In genomic region chr6:17102258-17102870, GRCh38 we compare ENCODE assay signal across 10 cellular contexts. TPM values are rescaled to one million over a fixed set of nuclear protein-coding genes. Genes with fewer than 3 reads are reported as not detected.
DNase-seq lines count a peak whose midpoint lies in the region; ATAC-seq, FAIRE-seq and TF ChIP-seq lines count a peak whose summit lies in the region.
"Had no signal": no experiment of that assay in that cellular context is flagged by ENCODE, and none has a peak within 500 bp of the region (broad histone marks: within the 10 kb centered on the region; RNA-seq: fewer than 3 reads in every experiment).

No MANE protein-coding gene starts in this region.

- peak overlapping the region; percentile 81 for H3K4me3 Mint-ChIP-seq in HFFc6

- H3K27ac ChIP-seq in keratinocyte (ENCODE audit: control insufficient read depth, insufficient read depth, low read length) = no peak overlapping the region
- H3K27ac ChIP-seq in skeletal muscle tissue (ENCODE audit: low read depth, low read length) = no peak overlapping the region
- H3K27ac ChIP-seq in kidney (ENCODE audit: low read depth in 2 of 2, low read length in 2 of 2) = no peak overlapping the region
- H3K27ac ChIP-seq: uterus had no signal

- no peaks in the 10 kb centered on the region for H3K36me3 Mint-ChIP-seq in HFFc6 (ENCODE audit: low read depth)
- H3K36me3 Mint-ChIP-seq: activated naive CD4-positive, alpha-beta T cell treated with anti-CD3 and anti-CD28 coated beads, Interleukin-2, amount 50 U/mL, for 24 hours had no signal

- DNase-seq in HFFc6 = no peak
- DNase-seq in astrocyte of the cerebellum (ENCODE audit: low read depth) = no peak
- DNase-seq in keratinocyte (ENCODE audit: low read depth, low spot score) = no peak
- no peak for DNase-seq in kidney
- no peak for DNase-seq in HuH-7 (ENCODE audit: low spot score)

- no peak overlapping the region for H3K27ac Mint-ChIP-seq in HFFc6
- H3K27ac Mint-ChIP-seq: activated naive CD4-positive, alpha-beta T cell treated with anti-CD3 and anti-CD28 coated beads, Interleukin-2, amount 50 U/mL, for 24 hours had no signal

- intact Hi-C loops in kidney (cut with DNase I) = no loop called here

- in situ Hi-C loops in astrocyte of the cerebellum (cut with HindIII; ENCODE audit: low sequenced_read_pairs) = no loop called here

- H3K9me3 ChIP-seq in keratinocyte (ENCODE audit: control insufficient read depth, low read depth, low read length) (no peaks in the 10 kb centered on the region), skeletal muscle tissue (ENCODE audit: control insufficient read depth in 3 of 3, low read length in 3 of 3) (no peaks in the 10 kb centered on the region), kidney (ENCODE audit: control insufficient read depth in 1 of 2, low read length in 2 of 2) (no peaks in the 10 kb centered on the region)
- H3K9me3 ChIP-seq: uterus had no signal

- no peaks in the 10 kb centered on the region for H4K20me1 ChIP-seq in keratinocyte (ENCODE audit: control insufficient read depth, extremely low read depth, insufficient read depth, low read length)

- peaks cover 4% of the 10 kb centered on the region for H3K27me3 Mint-ChIP-seq in HFFc6 (ENCODE audit: insufficient read depth)

- H3K4me2 ChIP-seq in keratinocyte (ENCODE audit: control insufficient read depth, extremely low read depth, insufficient read depth, low read depth, low read length) = peak overlapping the region; percentile 84

- no peaks in the 10 kb centered on the region for H3K79me2 ChIP-seq in keratinocyte (ENCODE audit: control insufficient read depth, insufficient read depth, low read length)

- H3K27me3 ChIP-seq in keratinocyte (ENCODE audit: control insufficient read depth, extremely low read depth, insufficient read depth, low read length) (peaks cover 28% of the 10 kb centered on the region), skeletal muscle tissue (ENCODE audit: control insufficient read depth in 3 of 3, insufficient read depth in 3 of 3, low read length in 3 of 3) (peaks cover 13 to 20% (median 15%) of the 10 kb centered on the region in 3 donors)
- H3K27me3 ChIP-seq: uterus had no signal

- H2AFZ ChIP-seq in keratinocyte (ENCODE audit: control insufficient read depth, low read length) = peak overlapping the region; percentile 49

- H3K9ac ChIP-seq in keratinocyte (ENCODE audit: control insufficient read depth, extremely low read depth, insufficient read depth, low read length) (peak overlapping the region; percentile 3), skeletal muscle tissue (ENCODE audit: low read depth in 1 of 3, low read length in 3 of 3) (peak overlapping the region in 2 of 3 donors; percentile 27 to 68), kidney (ENCODE audit: low read length in 2 of 2) (no peak overlapping the region)

- H3K9me1 ChIP-seq in keratinocyte (ENCODE audit: control insufficient read depth, extremely low read depth, insufficient read depth, low read length) = no peaks in the 10 kb centered on the region

- TF ChIP-seq CTCF in HFFc6 (IDR thresholded peaks at IDR 0.05) (no peak), astrocyte of the cerebellum (IDR thresholded peaks at IDR 0.05; ENCODE audit: low read depth, low read length, missing control alignments) (no peak), keratinocyte (optimal IDR thresholded peaks at IDR 0.05 in 1 of 3, IDR thresholded peaks at IDR 0.05 in 1 of 3, conservative IDR thresholded peaks at IDR 0.05 in 1 of 3; ENCODE audit: extremely low read depth in 1 of 3, insufficient read depth in 2 of 3, low read length in 3 of 3) (no peak), kidney (IDR thresholded peaks at IDR 0.05; ENCODE audit: borderline replicate concordance, extremely low read depth, insufficient read depth) (no peak)

- no peaks in the 10 kb centered on the region for H3K9me3 Mint-ChIP-seq in HFFc6
- H3K9me3 Mint-ChIP-seq: activated naive CD4-positive, alpha-beta T cell treated with anti-CD3 and anti-CD28 coated beads, Interleukin-2, amount 50 U/mL, for 24 hours had no signal

- H3K4me3 ChIP-seq in astrocyte of the cerebellum (ENCODE audit: low read depth, low read length) (peak overlapping the region; percentile 43), keratinocyte (ENCODE audit: control insufficient read depth in 2 of 3, extremely low read depth in 1 of 3, insufficient read depth in 2 of 3, low read depth in 1 of 3, low read length in 3 of 3) (peak overlapping the region; percentile 18 to 69 (median 69)), skeletal muscle tissue (ENCODE audit: low read length in 3 of 3) (peak overlapping the region; percentile 52 to 70 (median 61)), kidney (ENCODE audit: low read length in 2 of 2) (peak overlapping the region in 1 of 2 donors; percentile 62)

- H3K4me1 ChIP-seq in keratinocyte (ENCODE audit: control insufficient read depth, extremely low read depth, insufficient read depth, low read length) (peaks cover 3% of the 10 kb centered on the region), skeletal muscle tissue (ENCODE audit: control insufficient read depth in 3 of 3, insufficient read depth in 3 of 3, low read length in 3 of 3) (peaks cover 9 to 12% (median 11%) of the 10 kb centered on the region in 3 donors), kidney (ENCODE audit: control insufficient read depth in 1 of 2, insufficient read depth in 1 of 2, low read depth in 1 of 2, low read length in 2 of 2) (no peaks in the 10 kb centered on the region)
- H3K4me1 ChIP-seq: uterus had no signal

- ATAC-seq in HG02981 (IDR thresholded peaks at IDR 0.05; ENCODE audit: unreplicated experiment) = no peak
- no peak for ATAC-seq in HG02938 (IDR thresholded peaks at IDR 0.05; ENCODE audit: unreplicated experiment)

- peaks cover 27% of the 10 kb centered on the region for H3K4me1 Mint-ChIP-seq in HFFc6 (ENCODE audit: low read depth)

- FAIRE-seq in keratinocyte (lab: Jason Lieb, UNC) (no peak), kidney (lab: Jason Lieb, UNC) (no peak)

- no peaks in the 10 kb centered on the region for H3K36me3 ChIP-seq in keratinocyte (ENCODE audit: control insufficient read depth in 2 of 2, extremely low read depth in 1 of 2, insufficient read depth in 2 of 2, low read length in 2 of 2)
- no peaks in the 10 kb centered on the region for H3K36me3 ChIP-seq in skeletal muscle tissue (ENCODE audit: control insufficient read depth in 3 of 3, insufficient read depth in 3 of 3, low read length in 3 of 3)
- H3K36me3 ChIP-seq in kidney (ENCODE audit: control insufficient read depth in 1 of 2, insufficient read depth in 2 of 2, low read length in 2 of 2) = no peaks in the 10 kb centered on the region
- H3K36me3 ChIP-seq: uterus had no signal

- dilution Hi-C loops in keratinocyte (cut with MboI; ENCODE audit: extremely low pct_ligation_motif_present, low sequenced_read_pairs) = no loop called here

RNA-seq across cellular contexts. Expression of gene STMND1, which starts 0.5 kb away (rescaled TPM):
- total RNA-seq in HFFc6 (2021; fragmentation: NEBNext Ultra II Directional; extraction: Animal tissue kit (Norgen Biotek cat#: 25700)) = under 1 TPM in 3 of 6 experiments, not detected in 3; 0.11 to 0.15 (median 0.14) TPM
- not detected in 3 replicates for polyA plus RNA-seq in keratinocyte
- polyA plus RNA-seq in keratinocyte (2011; ENCODE audit: low read depth) = not detected
- not detected in 2 replicates for polyA plus RNA-seq in keratinocyte (2011; cell fraction: cytosol; rRNA removed)
- not detected in 2 replicates for polyA plus RNA-seq in keratinocyte (2011; cell fraction: nucleus; rRNA removed)
- not detected in 2 replicates for polyA plus RNA-seq in keratinocyte (2012; ENCODE audit: low replicate concordance)
- polyA minus RNA-seq in keratinocyte = not detected in 3 replicates
- polyA minus RNA-seq in keratinocyte (2011; cell fraction: cytosol; rRNA and poly(A)+ RNA removed) = not detected
- not detected in 2 replicates for polyA minus RNA-seq in keratinocyte (2011; cell fraction: nucleus; rRNA and poly(A)+ RNA removed)
- not detected for total RNA-seq in skeletal muscle tissue
- total RNA-seq in kidney = not detected
- not detected for polyA plus RNA-seq in kidney (ENCODE audit: insufficient read depth, low read depth, low replicate concordance)

Comparison
In these comparisons a context has a peak if more than half of its experiments do, and no peak if none do; other contexts are left out.
1. H3K9ac ChIP-seq: peak in keratinocyte (single experiment) and skeletal muscle tissue (2 of 3); none in kidney (0 of 2).